In genomic region chr15:75654201-75654907, GRCh38 we compare ENCODE assay signal across 1 cellular context.
A peak's percentile ranks its signal among the peaks of the same experiment; 100 is the strongest.
TF ChIP-seq lines count a peak whose summit lies in the region.

No MANE protein-coding gene starts in this region.

TF ChIP-seq in H1, 55 proteins besides CTCF, POLR2A, EP300 and RAD21:
- TF ChIP-seq NRF1 (IDR thresholded peaks at IDR 0.05; ENCODE audit: low read depth, low read length) (no peak), RFX5 (IDR thresholded peaks at IDR 0.05; ENCODE audit: borderline replicate concordance, low read depth, low read length) (no peak), TAF1 (IDR thresholded peaks at IDR 0.05; ENCODE audit: low read depth, low read length) (0 out of 2 replicates have a peak, but pooled peaks have one; percentile 2), YY1 (IDR thresholded peaks at IDR 0.05; ENCODE audit: low read depth, low read length) (no peak), FOSL1 (IDR thresholded peaks at IDR 0.05; ENCODE audit: insufficient read depth, low read depth, low read length) (no peak)
